1 cellular context compared by ENCODE assay signal in the genomic region with DNA sequence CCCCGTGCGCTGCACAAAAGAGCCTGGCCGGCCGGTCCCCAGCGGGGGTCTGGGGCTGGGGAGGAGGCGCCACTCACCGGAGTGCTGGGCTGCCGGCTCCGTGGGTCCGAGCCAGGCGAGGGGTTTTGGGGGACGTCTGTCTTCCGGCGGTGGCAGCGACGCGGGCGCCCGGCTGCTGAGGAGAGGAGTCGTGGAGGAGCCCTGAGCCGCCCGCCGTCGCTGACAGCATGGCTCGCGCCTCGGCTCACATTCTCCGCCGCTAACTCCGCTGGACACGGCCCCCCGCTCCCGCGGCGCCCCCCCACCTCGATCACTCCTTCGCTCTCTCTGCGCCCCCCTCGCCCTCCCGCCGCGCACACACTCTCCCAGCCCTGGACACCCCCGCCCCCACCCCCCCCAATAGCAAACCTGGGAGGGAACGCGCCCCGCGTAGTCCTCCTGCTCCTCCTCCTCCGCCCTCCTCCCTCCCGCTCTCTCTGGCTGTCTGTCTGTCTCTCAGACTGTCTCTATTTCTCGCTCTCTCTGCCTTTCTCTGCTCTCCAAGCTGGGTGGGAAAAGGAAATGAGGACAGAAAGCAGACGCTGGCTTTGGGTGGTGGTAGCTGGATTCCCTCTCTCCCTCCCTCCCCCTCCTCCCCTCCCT.
TF ChIP-seq lines count a peak whose summit lies in the region.

No MANE protein-coding gene starts in this region.

TF ChIP-seq in HEK293, 187 proteins besides CTCF, POLR2A, EP300 and RAD21 (continued from another document):
- TF ChIP-seq, protein P1, sequence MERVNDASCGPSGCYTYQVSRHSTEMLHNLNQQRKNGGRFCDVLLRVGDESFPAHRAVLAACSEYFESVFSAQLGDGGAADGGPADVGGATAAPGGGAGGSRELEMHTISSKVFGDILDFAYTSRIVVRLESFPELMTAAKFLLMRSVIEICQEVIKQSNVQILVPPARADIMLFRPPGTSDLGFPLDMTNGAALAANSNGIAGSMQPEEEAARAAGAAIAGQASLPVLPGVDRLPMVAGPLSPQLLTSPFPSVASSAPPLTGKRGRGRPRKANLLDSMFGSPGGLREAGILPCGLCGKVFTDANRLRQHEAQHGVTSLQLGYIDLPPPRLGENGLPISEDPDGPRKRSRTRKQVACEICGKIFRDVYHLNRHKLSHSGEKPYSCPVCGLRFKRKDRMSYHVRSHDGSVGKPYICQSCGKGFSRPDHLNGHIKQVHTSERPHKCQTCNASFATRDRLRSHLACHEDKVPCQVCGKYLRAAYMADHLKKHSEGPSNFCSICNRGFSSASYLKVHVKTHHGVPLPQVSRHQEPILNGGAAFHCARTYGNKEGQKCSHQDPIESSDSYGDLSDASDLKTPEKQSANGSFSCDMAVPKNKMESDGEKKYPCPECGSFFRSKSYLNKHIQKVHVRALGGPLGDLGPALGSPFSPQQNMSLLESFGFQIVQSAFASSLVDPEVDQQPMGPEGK (tag by site-specific recombination; IDR thresholded peaks at IDR 0.05), result peak; percentile 91
- no peak for TF ChIP-seq ZNF549 (tag by site-specific recombination; IDR thresholded peaks at IDR 0.05)
- no peak for TF ChIP-seq HOXA7 (CRISPR knock-in tag; IDR thresholded peaks at IDR 0.05; ENCODE audit: borderline replicate concordance)
- no peak for TF ChIP-seq ZNF140 (tag by site-specific recombination; IDR thresholded peaks at IDR 0.05)
- TF ChIP-seq, protein P2, sequence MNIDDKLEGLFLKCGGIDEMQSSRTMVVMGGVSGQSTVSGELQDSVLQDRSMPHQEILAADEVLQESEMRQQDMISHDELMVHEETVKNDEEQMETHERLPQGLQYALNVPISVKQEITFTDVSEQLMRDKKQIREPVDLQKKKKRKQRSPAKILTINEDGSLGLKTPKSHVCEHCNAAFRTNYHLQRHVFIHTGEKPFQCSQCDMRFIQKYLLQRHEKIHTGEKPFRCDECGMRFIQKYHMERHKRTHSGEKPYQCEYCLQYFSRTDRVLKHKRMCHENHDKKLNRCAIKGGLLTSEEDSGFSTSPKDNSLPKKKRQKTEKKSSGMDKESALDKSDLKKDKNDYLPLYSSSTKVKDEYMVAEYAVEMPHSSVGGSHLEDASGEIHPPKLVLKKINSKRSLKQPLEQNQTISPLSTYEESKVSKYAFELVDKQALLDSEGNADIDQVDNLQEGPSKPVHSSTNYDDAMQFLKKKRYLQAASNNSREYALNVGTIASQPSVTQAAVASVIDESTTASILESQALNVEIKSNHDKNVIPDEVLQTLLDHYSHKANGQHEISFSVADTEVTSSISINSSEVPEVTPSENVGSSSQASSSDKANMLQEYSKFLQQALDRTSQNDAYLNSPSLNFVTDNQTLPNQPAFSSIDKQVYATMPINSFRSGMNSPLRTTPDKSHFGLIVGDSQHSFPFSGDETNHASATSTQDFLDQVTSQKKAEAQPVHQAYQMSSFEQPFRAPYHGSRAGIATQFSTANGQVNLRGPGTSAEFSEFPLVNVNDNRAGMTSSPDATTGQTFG (tag by site-specific recombination; IDR thresholded peaks at IDR 0.05; ENCODE audit: borderline replicate concordance), result no peak
- TF ChIP-seq ZNF555 (tag by site-specific recombination; conservative IDR thresholded peaks at IDR 0.05), result no peak
- TF ChIP-seq, protein P3, sequence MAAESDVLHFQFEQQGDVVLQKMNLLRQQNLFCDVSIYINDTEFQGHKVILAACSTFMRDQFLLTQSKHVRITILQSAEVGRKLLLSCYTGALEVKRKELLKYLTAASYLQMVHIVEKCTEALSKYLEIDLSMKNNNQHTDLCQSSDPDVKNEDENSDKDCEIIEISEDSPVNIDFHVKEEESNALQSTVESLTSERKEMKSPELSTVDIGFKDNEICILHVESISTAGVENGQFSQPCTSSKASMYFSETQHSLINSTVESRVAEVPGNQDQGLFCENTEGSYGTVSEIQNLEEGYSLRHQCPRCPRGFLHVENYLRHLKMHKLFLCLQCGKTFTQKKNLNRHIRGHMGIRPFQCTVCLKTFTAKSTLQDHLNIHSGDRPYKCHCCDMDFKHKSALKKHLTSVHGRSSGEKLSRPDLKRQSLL (tag by site-specific recombination; IDR thresholded peaks at IDR 0.05), result no peak
- TF ChIP-seq KLF10 (tag by site-specific recombination; IDR thresholded peaks at IDR 0.05), result no peak
- no peak for TF ChIP-seq TCF7L2 (IDR thresholded peaks at IDR 0.05; ENCODE audit: borderline replicate concordance, low read depth, low read length)
- TF ChIP-seq, protein P4, sequence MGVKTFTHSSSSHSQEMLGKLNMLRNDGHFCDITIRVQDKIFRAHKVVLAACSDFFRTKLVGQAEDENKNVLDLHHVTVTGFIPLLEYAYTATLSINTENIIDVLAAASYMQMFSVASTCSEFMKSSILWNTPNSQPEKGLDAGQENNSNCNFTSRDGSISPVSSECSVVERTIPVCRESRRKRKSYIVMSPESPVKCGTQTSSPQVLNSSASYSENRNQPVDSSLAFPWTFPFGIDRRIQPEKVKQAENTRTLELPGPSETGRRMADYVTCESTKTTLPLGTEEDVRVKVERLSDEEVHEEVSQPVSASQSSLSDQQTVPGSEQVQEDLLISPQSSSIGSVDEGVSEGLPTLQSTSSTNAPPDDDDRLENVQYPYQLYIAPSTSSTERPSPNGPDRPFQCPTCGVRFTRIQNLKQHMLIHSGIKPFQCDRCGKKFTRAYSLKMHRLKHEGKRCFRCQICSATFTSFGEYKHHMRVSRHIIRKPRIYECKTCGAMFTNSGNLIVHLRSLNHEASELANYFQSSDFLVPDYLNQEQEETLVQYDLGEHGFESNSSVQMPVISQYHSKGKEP (tag by site-specific recombination; IDR thresholded peaks at IDR 0.05), result no peak
- peak; percentile 75 for TF ChIP-seq PRDM1 (tag by site-specific recombination; IDR thresholded peaks at IDR 0.05)
- TF ChIP-seq ZNF132 (tag by site-specific recombination; IDR thresholded peaks at IDR 0.05; ENCODE audit: borderline replicate concordance), result no peak
- TF ChIP-seq ZNF423 (tag by site-specific recombination; IDR thresholded peaks at IDR 0.05), result 0 out of 2 replicates have a peak, but pooled peaks have one; percentile 18
- no peak for TF ChIP-seq ZNF514 (tag by site-specific recombination; IDR thresholded peaks at IDR 0.05)
- TF ChIP-seq MZF1 (tag by site-specific recombination; IDR thresholded peaks at IDR 0.05; ENCODE audit: borderline replicate concordance), result no peak
- no peak for TF ChIP-seq ZNF274 (IDR thresholded peaks at IDR 0.05; ENCODE audit: low read length)
- no peak for TF ChIP-seq ZNF274 (tag by site-specific recombination; IDR thresholded peaks at IDR 0.05; ENCODE audit: borderline replicate concordance)
- peak; percentile 35; the same call in 1 of the 2 replicates for TF ChIP-seq ZNF335 (tag by site-specific recombination; conservative IDR thresholded peaks at IDR 0.05)
- no peak for TF ChIP-seq ZNF239 (tag by site-specific recombination; IDR thresholded peaks at IDR 0.05)
- TF ChIP-seq ZNF624 (tag by site-specific recombination; IDR thresholded peaks at IDR 0.05), result no peak
- TF ChIP-seq SP3 (tag by site-specific recombination; IDR thresholded peaks at IDR 0.05), result no peak; the same call in 1 of the 2 replicates
- no peak for TF ChIP-seq ZFP3 (tag by site-specific recombination; IDR thresholded peaks at IDR 0.05; ENCODE audit: low read depth)
- TF ChIP-seq ZBTB21 (tag by site-specific recombination; IDR thresholded peaks at IDR 0.05), result no peak
- no peak for TF ChIP-seq ZFHX2 (tag by site-specific recombination; conservative IDR thresholded peaks at IDR 0.05)
- TF ChIP-seq, protein P5, sequence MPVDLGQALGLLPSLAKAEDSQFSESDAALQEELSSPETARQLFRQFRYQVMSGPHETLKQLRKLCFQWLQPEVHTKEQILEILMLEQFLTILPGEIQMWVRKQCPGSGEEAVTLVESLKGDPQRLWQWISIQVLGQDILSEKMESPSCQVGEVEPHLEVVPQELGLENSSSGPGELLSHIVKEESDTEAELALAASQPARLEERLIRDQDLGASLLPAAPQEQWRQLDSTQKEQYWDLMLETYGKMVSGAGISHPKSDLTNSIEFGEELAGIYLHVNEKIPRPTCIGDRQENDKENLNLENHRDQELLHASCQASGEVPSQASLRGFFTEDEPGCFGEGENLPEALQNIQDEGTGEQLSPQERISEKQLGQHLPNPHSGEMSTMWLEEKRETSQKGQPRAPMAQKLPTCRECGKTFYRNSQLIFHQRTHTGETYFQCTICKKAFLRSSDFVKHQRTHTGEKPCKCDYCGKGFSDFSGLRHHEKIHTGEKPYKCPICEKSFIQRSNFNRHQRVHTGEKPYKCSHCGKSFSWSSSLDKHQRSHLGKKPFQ (tag by site-specific recombination; IDR thresholded peaks at IDR 0.05), result no peak
- no peak for TF ChIP-seq ZNF664 (tag by site-specific recombination; IDR thresholded peaks at IDR 0.05)
- TF ChIP-seq ZNF596 (tag by site-specific recombination; IDR thresholded peaks at IDR 0.05), result no peak; the same call in 1 of the 2 replicates
- no peak for TF ChIP-seq ZNF660 (tag by site-specific recombination; IDR thresholded peaks at IDR 0.05)
- no peak for TF ChIP-seq ZNF558 (tag by site-specific recombination; IDR thresholded peaks at IDR 0.05)
- TF ChIP-seq ZNF777 (tag by site-specific recombination; IDR thresholded peaks at IDR 0.05; ENCODE audit: borderline replicate concordance), result no peak
- no peak for TF ChIP-seq ZNF837 (tag by site-specific recombination; IDR thresholded peaks at IDR 0.05)
- TF ChIP-seq, protein P6, sequence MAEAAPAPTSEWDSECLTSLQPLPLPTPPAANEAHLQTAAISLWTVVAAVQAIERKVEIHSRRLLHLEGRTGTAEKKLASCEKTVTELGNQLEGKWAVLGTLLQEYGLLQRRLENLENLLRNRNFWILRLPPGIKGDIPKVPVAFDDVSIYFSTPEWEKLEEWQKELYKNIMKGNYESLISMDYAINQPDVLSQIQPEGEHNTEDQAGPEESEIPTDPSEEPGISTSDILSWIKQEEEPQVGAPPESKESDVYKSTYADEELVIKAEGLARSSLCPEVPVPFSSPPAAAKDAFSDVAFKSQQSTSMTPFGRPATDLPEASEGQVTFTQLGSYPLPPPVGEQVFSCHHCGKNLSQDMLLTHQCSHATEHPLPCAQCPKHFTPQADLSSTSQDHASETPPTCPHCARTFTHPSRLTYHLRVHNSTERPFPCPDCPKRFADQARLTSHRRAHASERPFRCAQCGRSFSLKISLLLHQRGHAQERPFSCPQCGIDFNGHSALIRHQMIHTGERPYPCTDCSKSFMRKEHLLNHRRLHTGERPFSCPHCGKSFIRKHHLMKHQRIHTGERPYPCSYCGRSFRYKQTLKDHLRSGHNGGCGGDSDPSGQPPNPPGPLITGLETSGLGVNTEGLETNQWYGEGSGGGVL (tag by site-specific recombination; IDR thresholded peaks at IDR 0.05), result no peak; the same call in none of the 2 replicates
- TF ChIP-seq ZNF169 (tag by site-specific recombination; IDR thresholded peaks at IDR 0.05), result no peak
- no peak for TF ChIP-seq ZNF23 (tag by site-specific recombination; IDR thresholded peaks at IDR 0.05; ENCODE audit: borderline replicate concordance)
- TF ChIP-seq ZNF585B (tag by site-specific recombination; IDR thresholded peaks at IDR 0.05), result no peak
